Comparison of ENCODE assay signal across 19 cellular contexts in the genomic region with DNA sequence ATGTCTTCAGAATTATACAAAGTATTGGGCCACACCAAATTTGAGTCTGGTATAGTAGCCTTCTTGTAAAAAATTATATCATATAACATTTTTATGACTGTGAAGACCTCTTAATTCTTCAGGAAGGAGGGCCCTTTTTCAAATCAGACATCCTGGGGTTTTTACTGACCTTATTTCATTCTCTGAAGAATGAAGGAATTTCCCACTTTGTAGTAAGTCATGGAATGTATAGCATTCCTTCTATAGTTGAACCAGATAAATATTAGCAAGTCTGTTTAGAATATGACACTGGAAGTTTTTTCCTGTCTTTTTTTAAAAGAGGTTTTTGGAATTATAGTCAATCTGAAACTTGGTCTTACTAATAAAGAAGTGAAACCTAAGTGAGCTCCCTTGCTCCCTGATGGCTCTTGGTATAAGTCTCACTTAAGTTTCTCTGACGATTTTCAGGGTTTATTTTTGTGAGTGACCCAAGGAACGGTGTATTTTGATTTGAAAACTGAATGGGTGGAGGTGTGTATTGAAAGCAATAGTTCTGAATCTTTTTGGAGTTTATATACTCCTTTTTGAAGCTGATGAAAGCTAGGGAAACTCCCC. TPM values are rescaled to one million over a fixed set of nuclear protein-coding genes. Genes with fewer than 3 reads are reported as not detected.
DNase-seq lines count a peak whose midpoint lies in the region; ATAC-seq, FAIRE-seq and TF ChIP-seq lines count a peak whose summit lies in the region.
"Had no signal": no experiment of that assay in that cellular context is flagged by ENCODE, and none has a peak within 500 bp of the region (broad histone marks: within the 10 kb centered on the region; RNA-seq: fewer than 3 reads in every experiment).

No MANE protein-coding gene starts in this region.

- no peaks in the 10 kb centered on the region for H3K27me3 ChIP-seq in spleen (replicated peaks in 1 of 7)
- H3K27me3 ChIP-seq: thyroid gland had no signal

- no peak for FAIRE-seq in GM12891 (lab: Jason Lieb, UNC)

- H3K27ac ChIP-seq in mesodermal cell (ENCODE audit: low read depth, low read length, severe bottlenecking), result peak overlapping the region; percentile 4
- no peak overlapping the region for H3K27ac ChIP-seq in spleen
- H3K27ac ChIP-seq: coronary artery, epithelial cell of prostate, thyroid gland had no signal

- intact Hi-C loops in activated T-helper 2 cell treated with anti-CD3 and anti-CD28 coated beads, Interferon-gamma antibody, Interleukin-2, Interleukin-4, amounts not matched to agents 10 μg/mL and 5 μg/mL and 100 μg/mL, durations not matched to agents 14 hours and 24 hours and 36 hours (cut with micrococcal nuclease), result no loop called here
- intact Hi-C loops in spleen (cut with DNase I; ENCODE audit: low total_unique reads), result no loop called here

- no peak overlapping the region for H3K4me3 Mint-ChIP-seq in WTC11
- no peak overlapping the region for H3K4me3 Mint-ChIP-seq in activated T-helper 2 cell treated with anti-CD3 and anti-CD28 coated beads, Interferon-gamma antibody, Interleukin-2, Interleukin-4, amounts not matched to agents 10 μg/mL and 5 μg/mL and 100 μg/mL, durations not matched to agents 14 hours and 24 hours and 36 hours (ENCODE audit: low read depth)
- H3K4me3 Mint-ChIP-seq: activated CD4-positive, alpha-beta T cell treated with anti-CD3 and anti-CD28 coated beads, Interleukin-2, amount 10 ng/mL, durations not matched to agents 7 days and 5 days; activated naive CD4-positive, alpha-beta T cell treated with anti-CD3 and anti-CD28 coated beads for 36 hours; natural killer cell treated with Interleukin-12 subunit alpha and Interleukin-12 subunit beta and Interleukin-15 and Interleukin-18, amount 100 ng/mL, for 72 hours had no signal

- H3K9me3 Mint-ChIP-seq in WTC11, result no peaks in the 10 kb centered on the region
- H3K9me3 Mint-ChIP-seq in activated T-helper 2 cell treated with anti-CD3 and anti-CD28 coated beads, Interferon-gamma antibody, Interleukin-2, Interleukin-4, amounts not matched to agents 10 μg/mL and 5 μg/mL and 100 μg/mL, durations not matched to agents 14 hours and 24 hours and 36 hours, result no peaks in the 10 kb centered on the region
- H3K9me3 Mint-ChIP-seq: activated CD4-positive, alpha-beta T cell treated with anti-CD3 and anti-CD28 coated beads, Interleukin-2, amount 10 ng/mL, durations not matched to agents 7 days and 5 days; activated naive CD4-positive, alpha-beta T cell treated with anti-CD3 and anti-CD28 coated beads for 36 hours; natural killer cell treated with Interleukin-12 subunit alpha and Interleukin-12 subunit beta and Interleukin-15 and Interleukin-18, amount 100 ng/mL, for 72 hours had no signal

- POLR2A ChIA-PET in WTC11 (lab: Charles Lee), result no interaction called here

- 80 to 93% methylated on average over 1 to 2 of the region's 2 CpGs for WGBS in mesodermal cell (ENCODE audit: insufficient coverage in 2 of 2), 2 experiments
- 39 to 80% (median 59%) methylated on average over 2 of the region's 2 CpGs for WGBS in spleen, 5 donors

- H3K27ac Mint-ChIP-seq in WTC11, result 0 out of 2 replicates have a peak overlapping the region, but pooled peaks have one; percentile 73
- H3K27ac Mint-ChIP-seq in activated T-helper 2 cell treated with anti-CD3 and anti-CD28 coated beads, Interferon-gamma antibody, Interleukin-2, Interleukin-4, amounts not matched to agents 10 μg/mL and 5 μg/mL and 100 μg/mL, durations not matched to agents 14 hours and 24 hours and 36 hours, result no peak overlapping the region
- H3K27ac Mint-ChIP-seq: activated CD4-positive, alpha-beta T cell treated with anti-CD3 and anti-CD28 coated beads, Interleukin-2, amount 10 ng/mL, durations not matched to agents 7 days and 5 days; activated naive CD4-positive, alpha-beta T cell treated with anti-CD3 and anti-CD28 coated beads for 36 hours; natural killer cell treated with Interleukin-12 subunit alpha and Interleukin-12 subunit beta and Interleukin-15 and Interleukin-18, amount 100 ng/mL, for 72 hours had no signal

- H3K9me3 ChIP-seq in mesodermal cell (ENCODE audit: control insufficient read depth, low read length) (no peaks in the 10 kb centered on the region), spleen (no peaks in the 10 kb centered on the region)
- H3K9me3 ChIP-seq: thyroid gland had no signal

- peaks cover 28% of the 10 kb centered on the region for H3K4me1 ChIP-seq in mesodermal cell (ENCODE audit: control insufficient read depth, insufficient read depth, low read length, poor library complexity, severe bottlenecking)
- peaks cover 0 to 31% (median 14%) of the 10 kb centered on the region in 6 donors for H3K4me1 ChIP-seq in spleen

- DNase-seq in GM12891 (ENCODE audit: insufficient read length, low spot score) (peak; percentile 23), WTC11 (ENCODE audit: low spot score) (no peak), spleen (no peak), NK-92 (lab: John Stamatoyannopoulos, UW; ENCODE audit: unreplicated experiment) (no peak)
- DNase-seq in activated T-helper 2 cell treated with anti-CD3 and anti-CD28 coated beads, Interferon-gamma antibody, Interleukin-2, Interleukin-4, amounts not matched to agents 10 μg/mL and 5 μg/mL and 100 μg/mL, durations not matched to agents 14 hours and 24 hours and 36 hours (ENCODE audit: low spot score), result no peak
- DNase-seq: activated CD4-positive, alpha-beta T cell treated with anti-CD3 and anti-CD28 coated beads, Interleukin-2, amount 10 ng/mL, durations not matched to agents 7 days and 5 days; activated naive CD4-positive, alpha-beta T cell treated with anti-CD3 and anti-CD28 coated beads for 36 hours; NCI-H2081 treated with DMSO at 0.1 percent for 48 hours; NCI-H524 treated with DMSO at 0.1 percent for 48 hours; stimulated activated CD4-positive, alpha-beta T cell treated with anti-CD3 and anti-CD28 coated beads, Interleukin-12 subunit alpha, Interleukin-12 subunit beta, amount 100 ng/mL, for 4 hours; thyroid gland had no signal

- TF ChIP-seq POLR2A in GM12891 (IDR thresholded peaks at IDR 0.05; ENCODE audit: low read depth, low read length) (no peak), spleen (IDR thresholded peaks at IDR 0.05) (no peak)

- TF ChIP-seq CTCF in WTC11 (IDR thresholded peaks at IDR 0.05), result no peak
- no peak for TF ChIP-seq CTCF in spleen (IDR thresholded peaks at IDR 0.05 in 8 of 11, conservative IDR thresholded peaks at IDR 0.05 in 3 of 11)

- peaks cover 3% of the 10 kb centered on the region for H3K36me3 Mint-ChIP-seq in WTC11
- H3K36me3 Mint-ChIP-seq in activated T-helper 2 cell treated with anti-CD3 and anti-CD28 coated beads, Interferon-gamma antibody, Interleukin-2, Interleukin-4, amounts not matched to agents 10 μg/mL and 5 μg/mL and 100 μg/mL, durations not matched to agents 14 hours and 24 hours and 36 hours (ENCODE audit: low read depth), result peaks cover 8% of the 10 kb centered on the region
- H3K36me3 Mint-ChIP-seq: natural killer cell treated with Interleukin-12 subunit alpha and Interleukin-12 subunit beta and Interleukin-15 and Interleukin-18, amount 100 ng/mL, for 72 hours had no signal

- H3K4me3 ChIP-seq in mesodermal cell (ENCODE audit: extremely low read depth, insufficient read depth, low read length, poor library complexity, severe bottlenecking), result no peak overlapping the region
- no peak overlapping the region for H3K4me3 ChIP-seq in spleen
- H3K4me3 ChIP-seq: coronary artery, lung, thyroid gland had no signal

- H3K36me3 ChIP-seq in mesodermal cell (ENCODE audit: control insufficient read depth, insufficient read depth, low read length) (peaks cover 9% of the 10 kb centered on the region), spleen (peaks cover 0 to 24% (median 4%) of the 10 kb centered on the region in 6 donors)
- H3K36me3 ChIP-seq: thyroid gland had no signal

- H3K4me1 Mint-ChIP-seq in WTC11, result peaks cover 10% of the 10 kb centered on the region
- no peaks in the 10 kb centered on the region for H3K4me1 Mint-ChIP-seq in activated T-helper 2 cell treated with anti-CD3 and anti-CD28 coated beads, Interferon-gamma antibody, Interleukin-2, Interleukin-4, amounts not matched to agents 10 μg/mL and 5 μg/mL and 100 μg/mL, durations not matched to agents 14 hours and 24 hours and 36 hours (ENCODE audit: low read depth)
- H3K4me1 Mint-ChIP-seq: activated CD4-positive, alpha-beta T cell treated with anti-CD3 and anti-CD28 coated beads, Interleukin-2, amount 10 ng/mL, durations not matched to agents 7 days and 5 days had no signal

- ATAC-seq in HG02610 (IDR thresholded peaks at IDR 0.05; ENCODE audit: unreplicated experiment), result peak; percentile 69
- no peak for ATAC-seq in WTC11
- ATAC-seq in HG02884 (IDR thresholded peaks at IDR 0.05; ENCODE audit: unreplicated experiment), result no peak
- ATAC-seq: natural killer cell treated with Interleukin-12 subunit alpha and Interleukin-12 subunit beta and Interleukin-15 and Interleukin-18, amount 100 ng/mL, for 72 hours; Panc1 had no signal

- CTCF ChIA-PET in WTC11 (lab: Charles Lee), result interaction anchor here (0.6 to 3.7 kb wide), 2 partner anchors 32 to 42 kb away, joined by 4 to 16 read pairs; no protein-coding TSS in a partner anchor

- no peaks in the 10 kb centered on the region for H3K27me3 Mint-ChIP-seq in WTC11 (ENCODE audit: low read depth)
- no peaks in the 10 kb centered on the region for H3K27me3 Mint-ChIP-seq in activated T-helper 2 cell treated with anti-CD3 and anti-CD28 coated beads, Interferon-gamma antibody, Interleukin-2, Interleukin-4, amounts not matched to agents 10 μg/mL and 5 μg/mL and 100 μg/mL, durations not matched to agents 14 hours and 24 hours and 36 hours (ENCODE audit: low read depth)
- H3K27me3 Mint-ChIP-seq: activated CD4-positive, alpha-beta T cell treated with anti-CD3 and anti-CD28 coated beads, Interleukin-2, amount 10 ng/mL, durations not matched to agents 7 days and 5 days; natural killer cell treated with Interleukin-12 subunit alpha and Interleukin-12 subunit beta and Interleukin-15 and Interleukin-18, amount 100 ng/mL, for 72 hours had no signal

TF ChIP-seq in GM12891, 5 proteins besides CTCF, POLR2A, EP300 and RAD21:
- no peak for TF ChIP-seq TAF1 (IDR thresholded peaks at IDR 0.05; ENCODE audit: low read depth, low read length)
- peak; percentile 88 for TF ChIP-seq SPI1 (IDR thresholded peaks at IDR 0.05; ENCODE audit: low read depth, low read length)

TF ChIP-seq in WTC11, 78 proteins besides CTCF, POLR2A, EP300 and RAD21 (continues in another document):
- TF ChIP-seq JUN (CRISPR knock-in tag; IDR thresholded peaks at IDR 0.05), result no peak
- TF ChIP-seq FOXJ3 (CRISPR knock-in tag; IDR thresholded peaks at IDR 0.05; ENCODE audit: borderline replicate concordance), result no peak

RNA-seq across cellular contexts. Expression of a gene that starts 23.7 kb away (rescaled TPM):
- 2.6 TPM for polyA plus RNA-seq in GM12891 (2012; ENCODE audit: low read depth, missing spikeins)
- 50.0 to 56.0 TPM (median 50.3 TPM) in 3 replicates for total RNA-seq in WTC11 (2021)
- 20.8 TPM for polyA plus RNA-seq in mesodermal cell (2013, experiment 1 of 2)
- 18.8 TPM for polyA plus RNA-seq in mesodermal cell (2013, experiment 2 of 2)
- 29.3 and 32.6 TPM in 2 replicates for total RNA-seq in activated T-helper 2 cell treated with anti-CD3 and anti-CD28 coated beads, Interferon-gamma antibody, Interleukin-2, Interleukin-4, amounts not matched to agents 10 μg/mL and 5 μg/mL and 100 μg/mL, durations not matched to agents 14 hours and 24 hours and 36 hours
- 10 to 100 TPM; 40.4 to 69.6 (median 53.5) TPM for total RNA-seq in spleen
- polyA plus RNA-seq in spleen, result 1 to 10 TPM; 3.1 to 9.0 (median 3.6) TPM
